7 cellular contexts compared by ENCODE assay signal in the genomic region with DNA sequence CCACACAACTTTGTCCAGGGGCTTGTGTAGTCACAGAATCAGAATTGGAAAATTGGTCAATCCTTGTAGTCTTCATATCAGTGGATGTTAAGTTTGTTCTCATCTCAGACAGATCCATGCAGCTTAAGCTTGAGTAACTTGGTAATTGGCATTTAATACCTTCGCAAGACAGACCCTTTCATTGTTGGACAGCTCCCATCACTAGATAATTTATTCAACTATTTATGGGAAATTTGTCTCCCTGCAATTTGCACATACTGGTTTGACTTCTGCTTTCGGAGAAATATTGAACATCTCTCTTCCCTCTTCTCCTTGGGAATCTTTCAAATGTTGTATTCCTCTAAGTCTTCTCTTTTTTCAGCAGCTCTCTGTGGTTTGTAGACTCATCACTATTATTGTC. TPM values are rescaled to one million over a fixed set of nuclear protein-coding genes. Genes with fewer than 3 reads are reported as not detected.
"Had no signal": no experiment of that assay in that cellular context is flagged by ENCODE, and none has a peak within 500 bp of the region (broad histone marks: within the 10 kb centered on the region; RNA-seq: fewer than 3 reads in every experiment).

No MANE protein-coding gene starts in this region.

- DNase-seq: GM23248, H9, HCEC 1CT, KG1 had no signal

- H3K4me3 ChIP-seq: GM23248, K562 had no signal

- H2AFZ ChIP-seq: GM23248 had no signal

- H3K9ac ChIP-seq: GM23248 had no signal

- ATAC-seq: HepG2, K562 had no signal

- H3K27ac ChIP-seq: GM23248, HL-60 had no signal

RNA-seq across cellular contexts. Expression of a gene that starts 17.1 kb away (rescaled TPM):
- total RNA-seq: GM23248, HepG2, K562 had no signal
- polyA plus RNA-seq: HepG2, K562 had no signal
